In genomic region chr3:30686176-30686575, GRCh38 we compare ENCODE assay signal across 22 cellular contexts.
DNase-seq lines count a peak whose midpoint lies in the region; ATAC-seq and TF ChIP-seq lines count a peak whose summit lies in the region.
"Had no signal": no experiment of that assay in that cellular context is flagged by ENCODE, and none has a peak within 500 bp of the region (broad histone marks: within the 10 kb centered on the region; RNA-seq: fewer than 3 reads in every experiment).

No MANE protein-coding gene starts in this region.

- ATAC-seq in stimulated activated naive CD8-positive, alpha-beta T cell treated with anti-CD3 and anti-CD28 coated beads, Interleukin-15, Interleukin-2, amounts not matched to agents 100 U/mL and 50 U/mL, for 24 hours: no peak
- no peak for ATAC-seq in naive thymus-derived CD8-positive, alpha-beta T cell
- no peak for ATAC-seq in GM21367 (IDR thresholded peaks at IDR 0.05; ENCODE audit: unreplicated experiment)
- ATAC-seq: left cardiac atrium had no signal

- no peak overlapping the region for H3K4me3 Mint-ChIP-seq in stimulated activated naive CD8-positive, alpha-beta T cell treated with anti-CD3 and anti-CD28 coated beads, Interleukin-15, Interleukin-2, amounts not matched to agents 100 ng/mL and 50 ng/mL, for 24 hours
- peak overlapping the region in 4 of 10 donors; percentile 4 to 35 (median 31) for H3K4me3 Mint-ChIP-seq in naive thymus-derived CD8-positive, alpha-beta T cell
- no peak overlapping the region for H3K4me3 Mint-ChIP-seq in CD14-positive monocyte
- H3K4me3 Mint-ChIP-seq: mesothelial cell of epicardium had no signal

- intact Hi-C loops in ascending aorta (cut with DNase I) (no loop called here), vagina (cut with DNase I) (loop anchor here (10.0 kb wide), 1 partner anchor 71 kb away; no protein-coding TSS in a partner anchor), CD14-positive monocyte (cut with micrococcal nuclease) (no loop called here), mammary epithelial cell (cut with micrococcal nuclease) (no loop called here)

- no peaks in the 10 kb centered on the region for H3K27me3 Mint-ChIP-seq in stimulated activated naive CD8-positive, alpha-beta T cell treated with anti-CD3 and anti-CD28 coated beads, Interleukin-15, Interleukin-2, amounts not matched to agents 100 ng/mL and 50 ng/mL, for 24 hours
- H3K27me3 Mint-ChIP-seq in naive thymus-derived CD8-positive, alpha-beta T cell: no peaks in the 10 kb centered on the region
- H3K27me3 Mint-ChIP-seq in CD14-positive monocyte (ENCODE audit: low read depth in 3 of 3): peaks cover 0 to 3% (median 0%) of the 10 kb centered on the region in 3 donors

- peaks cover 98% of the 10 kb centered on the region for H3K79me2 ChIP-seq in mammary epithelial cell (ENCODE audit: insufficient read depth, low read length)

- WGBS in mammary epithelial cell (ENCODE audit: low coverage, missing lambda C conversion rate): 81% methylated on average over 2 of the region's 2 CpGs

- no peak overlapping the region for H3K4me2 ChIP-seq in mammary epithelial cell (ENCODE audit: insufficient read depth, low read depth, low read length)

- peaks cover 93% of the 10 kb centered on the region for H3K36me3 Mint-ChIP-seq in stimulated activated naive CD8-positive, alpha-beta T cell treated with anti-CD3 and anti-CD28 coated beads, Interleukin-15, Interleukin-2, amounts not matched to agents 100 ng/mL and 50 ng/mL, for 24 hours (ENCODE audit: low read depth)
- peaks cover 12 to 99% (median 55%) of the 10 kb centered on the region in 3 donors for H3K36me3 Mint-ChIP-seq in naive thymus-derived CD8-positive, alpha-beta T cell
- peaks cover 87 to 93% of the 10 kb centered on the region in 2 donors for H3K36me3 Mint-ChIP-seq in CD14-positive monocyte

- DNase-seq in stimulated activated naive CD8-positive, alpha-beta T cell treated with anti-CD3 and anti-CD28 coated beads, Interleukin-15, Interleukin-2, amounts not matched to agents 100 U/mL and 50 U/mL, for 24 hours: no peak
- DNase-seq in ascending aorta (ENCODE audit: low spot score in 2 of 2): no peak
- no peak for DNase-seq in naive thymus-derived CD8-positive, alpha-beta T cell
- DNase-seq in vagina (ENCODE audit: extremely low spot score in 2 of 2): no peak
- DNase-seq in CD14-positive monocyte (ENCODE audit: low spot score): no peak
- no peak for DNase-seq in mammary epithelial cell
- DNase-seq: activated CD4-positive, alpha-beta T cell treated with anti-CD3 and anti-CD28 coated beads, Interleukin-2, amount 50 U/mL, for 48 hours; Caco-2; EL; esophagus squamous epithelium; left cardiac atrium; NCI-H1092; NCI-H2029 treated with DMSO at 0.1 percent for 48 hours; NCI-H446 treated with DMSO at 0.1 percent for 48 hours; nucleus accumbens; retina; stimulated activated CD4-positive, alpha-beta T cell treated with anti-CD3 and anti-CD28 coated beads, Interleukin-12 subunit alpha, Interleukin-12 subunit beta, amount 100 ng/mL, for 4 hours; testis had no signal

- in situ Hi-C loops in mammary epithelial cell (cut with MboI; ENCODE audit: low sequenced_read_pairs in 2 of 2): loop anchor here in 1 of 2 donors (25.0 kb wide), 1 partner anchor 574 kb away; no protein-coding TSS in a partner anchor

- peaks cover 3% of the 10 kb centered on the region for H3K9me3 Mint-ChIP-seq in stimulated activated naive CD8-positive, alpha-beta T cell treated with anti-CD3 and anti-CD28 coated beads, Interleukin-15, Interleukin-2, amounts not matched to agents 100 ng/mL and 50 ng/mL, for 24 hours
- H3K9me3 Mint-ChIP-seq in naive thymus-derived CD8-positive, alpha-beta T cell: no peaks in the 10 kb centered on the region
- peaks cover 0 to 2% (median 0%) of the 10 kb centered on the region in 7 donors for H3K9me3 Mint-ChIP-seq in CD14-positive monocyte
- H3K9me3 Mint-ChIP-seq: mesothelial cell of epicardium had no signal

- dilution Hi-C loops in mammary epithelial cell (cut with HindIII; ENCODE audit: low sequenced_read_pairs): no loop called here

- no peak overlapping the region for H3K4me3 ChIP-seq in ascending aorta
- H3K4me3 ChIP-seq in vagina: no peak overlapping the region
- H3K4me3 ChIP-seq in mammary epithelial cell (replicated peaks in 1 of 3; ENCODE audit: insufficient read depth in 1 of 3, low read depth in 2 of 3, low read length in 3 of 3): no peak overlapping the region
- H3K4me3 ChIP-seq: cardiac muscle cell, esophagus squamous epithelium, testis had no signal

- CTCF ChIA-PET in mammary epithelial cell (lab: Charles Lee; ENCODE audit: low non-redundant PET): interaction anchor here (0.6 kb wide), 1 partner anchor 485 kb away, joined by 3 read pairs; no protein-coding TSS in a partner anchor

- H2AFZ ChIP-seq in mammary epithelial cell (ENCODE audit: low read depth, low read length): no peak overlapping the region

- H3K4me1 Mint-ChIP-seq in stimulated activated naive CD8-positive, alpha-beta T cell treated with anti-CD3 and anti-CD28 coated beads, Interleukin-15, Interleukin-2, amounts not matched to agents 100 ng/mL and 50 ng/mL, for 24 hours (ENCODE audit: low read depth): peaks cover 100% of the 10 kb centered on the region
- peaks cover 56 to 99% (median 97%) of the 10 kb centered on the region in 4 donors for H3K4me1 Mint-ChIP-seq in naive thymus-derived CD8-positive, alpha-beta T cell
- peaks cover 35% of the 10 kb centered on the region for H3K4me1 Mint-ChIP-seq in CD14-positive monocyte

- H3K36me3 ChIP-seq in ascending aorta: peaks cover 11 to 43% of the 10 kb centered on the region in 2 donors
- peaks cover 0 to 6% of the 10 kb centered on the region in 2 donors for H3K36me3 ChIP-seq in vagina
- peaks cover 59% of the 10 kb centered on the region for H3K36me3 ChIP-seq in mammary epithelial cell (ENCODE audit: insufficient read depth, low read length)
- H3K36me3 ChIP-seq: cardiac muscle cell had no signal

- no peak for TF ChIP-seq POLR2A in vagina (IDR thresholded peaks at IDR 0.05)

- peaks cover 36 to 83% of the 10 kb centered on the region in 2 donors for H3K4me1 ChIP-seq in ascending aorta
- H3K4me1 ChIP-seq in vagina: peaks cover 93% of the 10 kb centered on the region
- peaks cover 43% of the 10 kb centered on the region for H3K4me1 ChIP-seq in mammary epithelial cell (ENCODE audit: insufficient read depth, low read length)

- POLR2A ChIA-PET in naive thymus-derived CD8-positive, alpha-beta T cell (lab: Charles Lee): interaction anchor here (0.6 to 1.9 kb wide), 8 partner anchors 12 to 229 kb away, joined by 3 to 6 read pairs (median 4); partner anchors contain the start of gene TGFBR2

- peak overlapping the region; percentile 86 for H3K27ac Mint-ChIP-seq in stimulated activated naive CD8-positive, alpha-beta T cell treated with anti-CD3 and anti-CD28 coated beads, Interleukin-15, Interleukin-2, amounts not matched to agents 100 ng/mL and 50 ng/mL, for 24 hours
- H3K27ac Mint-ChIP-seq in naive thymus-derived CD8-positive, alpha-beta T cell: peak overlapping the region; percentile 20 to 100 (median 86)
- H3K27ac Mint-ChIP-seq in CD14-positive monocyte: peak overlapping the region in 1 of 7 donors; percentile 31
- H3K27ac Mint-ChIP-seq: mesothelial cell of epicardium had no signal

- H3K27ac ChIP-seq in ascending aorta: peak overlapping the region; percentile 51 to 76
- H3K27ac ChIP-seq in vagina: peak overlapping the region; percentile 46
- no peak overlapping the region for H3K27ac ChIP-seq in mammary epithelial cell (ENCODE audit: insufficient read depth, low read depth, low read length)
- H3K27ac ChIP-seq: cardiac muscle cell had no signal

- BruUV-seq in mammary epithelial cell (replicated peaks; lab: Mats Ljungman, UMichigan): no TSS peak

- H4K20me1 ChIP-seq in mammary epithelial cell (ENCODE audit: insufficient read depth, low read length): no peaks in the 10 kb centered on the region

- H3K9ac ChIP-seq in mammary epithelial cell (ENCODE audit: insufficient read depth, low read length): no peak overlapping the region

- H3K27me3 ChIP-seq in ascending aorta: no peaks in the 10 kb centered on the region
- no peaks in the 10 kb centered on the region for H3K27me3 ChIP-seq in vagina
- H3K27me3 ChIP-seq in mammary epithelial cell (ENCODE audit: insufficient read depth, low read length): no peaks in the 10 kb centered on the region
- H3K27me3 ChIP-seq: cardiac muscle cell, esophagus squamous epithelium, testis had no signal

- TF ChIP-seq CTCF in ascending aorta (IDR thresholded peaks at IDR 0.05) (no peak), vagina (IDR thresholded peaks at IDR 0.05) (no peak), CD14-positive monocyte (IDR thresholded peaks at IDR 0.05) (no peak), mammary epithelial cell (conservative IDR thresholded peaks at IDR 0.05 in 1 of 2, IDR thresholded peaks at IDR 0.05 in 1 of 2; ENCODE audit: extremely low read depth in 1 of 2, insufficient read depth in 1 of 2, low read depth in 1 of 2, low read length in 2 of 2) (no peak)

- H3K9me3 ChIP-seq in ascending aorta (no peaks in the 10 kb centered on the region), vagina (no peaks in the 10 kb centered on the region), mammary epithelial cell (replicated peaks; ENCODE audit: insufficient read depth, low read length) (no peaks in the 10 kb centered on the region)
- H3K9me3 ChIP-seq: Caco-2, esophagus squamous epithelium, testis had no signal
